10 cellular contexts compared by ENCODE assay signal in the genomic region with DNA sequence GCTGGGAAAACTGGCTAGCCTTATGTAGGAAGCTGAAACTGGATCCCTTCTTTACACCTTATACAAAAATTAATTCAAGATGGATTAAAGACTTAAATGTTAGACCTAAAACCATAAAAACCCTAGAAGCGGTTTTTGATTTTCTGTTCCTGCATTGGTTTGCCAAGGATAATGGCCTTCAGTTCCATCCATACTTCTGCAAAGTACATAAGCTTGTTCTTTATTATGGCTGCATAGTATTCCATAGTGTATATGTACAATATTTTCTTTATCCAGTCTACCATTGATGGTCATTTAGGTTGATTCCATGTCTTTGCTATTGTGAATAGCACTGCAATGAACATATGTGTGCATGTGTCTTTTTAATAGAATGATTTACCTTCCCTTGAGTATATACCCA. TPM values are rescaled to one million over a fixed set of nuclear protein-coding genes. Genes with fewer than 3 reads are reported as not detected.
"Had no signal": no experiment of that assay in that cellular context is flagged by ENCODE, and none has a peak within 500 bp of the region (broad histone marks: within the 10 kb centered on the region; RNA-seq: fewer than 3 reads in every experiment).

No MANE protein-coding gene starts in this region.

RNA-seq across cellular contexts. Expression of gene PF4, which starts 22.8 kb away (rescaled TPM):
- total RNA-seq: OCI-LY7, PC-9, Peyer's patch, Right ventricle myocardium superior, RPMI7951, SJCRH30, SJSA1 had no signal
- polyA plus RNA-seq: SK-N-SH had no signal

RNA-seq across cellular contexts. Expression of gene PPBP, which starts 28.9 kb away (rescaled TPM):
- total RNA-seq: OCI-LY7, PC-3, PC-9, Peyer's patch, RPMI7951, SJCRH30, SJSA1, SK-MEL-5 had no signal
- polyA plus RNA-seq: SK-N-SH had no signal

RNA-seq across cellular contexts. Expression of gene CXCL5, which starts 39.4 kb away (rescaled TPM):
- total RNA-seq: OCI-LY7, PC-9, Peyer's patch, SJCRH30, SJSA1, SK-MEL-5 had no signal
